Comparison of ENCODE assay signal across 10 cellular contexts in the genomic region with DNA sequence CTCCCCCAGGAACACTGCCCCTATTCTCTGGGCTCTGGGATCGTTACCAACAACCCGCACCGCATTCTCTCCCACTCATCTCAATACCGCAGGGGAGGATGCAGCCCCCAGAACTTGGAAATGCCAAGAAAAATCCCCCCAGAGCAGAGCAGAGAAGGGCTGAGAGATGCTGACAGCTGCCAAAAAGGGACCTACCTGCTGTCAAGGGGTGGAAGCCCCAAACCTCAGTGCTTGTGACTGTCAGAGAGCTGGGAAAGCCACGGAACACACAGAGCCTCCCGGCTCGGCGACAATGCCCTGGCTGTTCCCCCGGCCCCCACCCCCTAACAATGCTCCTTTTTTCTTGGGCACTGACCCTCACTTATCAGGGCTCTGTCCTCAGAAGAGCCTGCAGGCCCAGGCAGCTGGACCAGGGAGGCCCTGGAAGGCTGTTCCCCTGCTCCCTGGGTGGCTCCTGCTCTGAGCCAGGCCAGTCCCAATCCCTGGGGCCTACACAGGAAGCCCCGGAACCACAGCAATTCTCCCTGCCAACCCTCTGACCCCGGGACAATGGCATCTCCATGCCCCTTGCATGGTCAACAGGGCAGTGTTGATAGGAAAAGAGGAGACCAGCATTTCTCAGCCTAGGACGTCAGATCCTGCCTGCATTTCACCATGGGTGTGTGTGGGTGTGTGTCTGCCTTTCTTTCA.
DNase-seq lines count a peak whose midpoint lies in the region; ATAC-seq and TF ChIP-seq lines count a peak whose summit lies in the region.
"Had no signal": no experiment of that assay in that cellular context is flagged by ENCODE, and none has a peak within 500 bp of the region (broad histone marks: within the 10 kb centered on the region; RNA-seq: fewer than 3 reads in every experiment).

No MANE protein-coding gene starts in this region.

- no peak overlapping the region for H3K4me3 Mint-ChIP-seq in activated CD8-positive, alpha-beta memory T cell treated with anti-CD3 and anti-CD28 coated beads, Interleukin-2, amount 10 ng/mL, durations not matched to agents 7 days and 5 days
- no peak overlapping the region for H3K4me3 Mint-ChIP-seq in dendritic cell treated with granulocyte-macrophage colony-stimulating factor and Interleukin-4, amounts not matched to agents 40 ng/mL and 50 ng/mL, for 4 days
- H3K4me3 Mint-ChIP-seq in memory B cell: peak overlapping the region; percentile 12

- H3K27me3 Mint-ChIP-seq in activated CD8-positive, alpha-beta memory T cell treated with anti-CD3 and anti-CD28 coated beads, Interleukin-2, amount 10 ng/mL, durations not matched to agents 7 days and 5 days: no peaks in the 10 kb centered on the region
- no peaks in the 10 kb centered on the region for H3K27me3 Mint-ChIP-seq in dendritic cell treated with granulocyte-macrophage colony-stimulating factor and Interleukin-4, amounts not matched to agents 40 ng/mL and 50 ng/mL, for 4 days
- no peaks in the 10 kb centered on the region for H3K27me3 Mint-ChIP-seq in memory B cell

- no peaks in the 10 kb centered on the region for H3K36me3 ChIP-seq in tibial artery

- H3K27me3 ChIP-seq in tibial artery: no peaks in the 10 kb centered on the region

- H3K27ac Mint-ChIP-seq in activated CD8-positive, alpha-beta memory T cell treated with anti-CD3 and anti-CD28 coated beads, Interleukin-2, amount 10 ng/mL, durations not matched to agents 7 days and 5 days: peak overlapping the region; percentile 53
- H3K27ac Mint-ChIP-seq in dendritic cell treated with granulocyte-macrophage colony-stimulating factor and Interleukin-4, amounts not matched to agents 40 ng/mL and 50 ng/mL, for 4 days: peak overlapping the region; percentile 85
- H3K27ac Mint-ChIP-seq in memory B cell: peak overlapping the region; percentile 85

- ATAC-seq in activated CD8-positive, alpha-beta memory T cell treated with anti-CD3 and anti-CD28 coated beads, Interleukin-2, amount 10 ng/mL, durations not matched to agents 7 days and 5 days: no peak
- ATAC-seq in memory B cell (ENCODE audit: low read depth) (no peak), GM18870 (IDR thresholded peaks at IDR 0.05; ENCODE audit: unreplicated experiment) (no peak)

- H3K27ac ChIP-seq in tibial artery: peak overlapping the region; percentile 51 to 66

- no peaks in the 10 kb centered on the region for H3K9me3 ChIP-seq in tibial artery

- H3K36me3 Mint-ChIP-seq in activated CD8-positive, alpha-beta memory T cell treated with anti-CD3 and anti-CD28 coated beads, Interleukin-2, amount 10 ng/mL, durations not matched to agents 7 days and 5 days: no peaks in the 10 kb centered on the region
- peaks cover 17% of the 10 kb centered on the region for H3K36me3 Mint-ChIP-seq in dendritic cell treated with granulocyte-macrophage colony-stimulating factor and Interleukin-4, amounts not matched to agents 40 ng/mL and 50 ng/mL, for 4 days (ENCODE audit: low read depth)
- no peaks in the 10 kb centered on the region for H3K36me3 Mint-ChIP-seq in memory B cell

- H3K4me3 ChIP-seq in tibial artery: no peak overlapping the region

- peaks cover 4 to 81% (median 62%) of the 10 kb centered on the region in 4 donors for H3K4me1 ChIP-seq in tibial artery

- intact Hi-C loops in dendritic cell treated with granulocyte-macrophage colony-stimulating factor and Interleukin-4, amounts not matched to agents 40 ng/mL and 50 ng/mL, for 4 days (cut with micrococcal nuclease): loop anchor here (10.0 kb wide), 1 partner anchor 62 kb away; no protein-coding TSS in a partner anchor
- intact Hi-C loops in tibial artery (cut with DNase I; ENCODE audit: low total_unique reads): no loop called here

- H3K9me3 Mint-ChIP-seq in activated CD8-positive, alpha-beta memory T cell treated with anti-CD3 and anti-CD28 coated beads, Interleukin-2, amount 10 ng/mL, durations not matched to agents 7 days and 5 days (ENCODE audit: low read depth): no peaks in the 10 kb centered on the region
- H3K9me3 Mint-ChIP-seq in dendritic cell treated with granulocyte-macrophage colony-stimulating factor and Interleukin-4, amounts not matched to agents 40 ng/mL and 50 ng/mL, for 4 days: no peaks in the 10 kb centered on the region
- H3K9me3 Mint-ChIP-seq in memory B cell: no peaks in the 10 kb centered on the region

- TF ChIP-seq CTCF in tibial artery (IDR thresholded peaks at IDR 0.05): no peak

- DNase-seq in activated CD8-positive, alpha-beta memory T cell treated with anti-CD3 and anti-CD28 coated beads, Interleukin-2, amount 10 ng/mL, durations not matched to agents 7 days and 5 days: no peak
- DNase-seq in activated CD8-positive, alpha-beta memory T cell treated with anti-CD3 and anti-CD28 coated beads, Interleukin-2, amount 50 U/mL, for 4 hours: no peak
- DNase-seq in memory B cell (ENCODE audit: low spot score in 2 of 2) (no peak), tibial artery (no peak), AG20443 (ENCODE audit: low spot score) (no peak), OCI-M2 (lab: John Stamatoyannopoulos, UW; ENCODE audit: unreplicated experiment) (no peak)
- DNase-seq: 8988T, NCI-H524 treated with DMSO at 0.1 percent for 48 hours had no signal

- H3K4me1 Mint-ChIP-seq in activated CD8-positive, alpha-beta memory T cell treated with anti-CD3 and anti-CD28 coated beads, Interleukin-2, amount 10 ng/mL, durations not matched to agents 7 days and 5 days: peaks cover 61% of the 10 kb centered on the region
- peaks cover 92% of the 10 kb centered on the region for H3K4me1 Mint-ChIP-seq in dendritic cell treated with granulocyte-macrophage colony-stimulating factor and Interleukin-4, amounts not matched to agents 40 ng/mL and 50 ng/mL, for 4 days (ENCODE audit: low read depth)
- H3K4me1 Mint-ChIP-seq in memory B cell: peaks cover 59% of the 10 kb centered on the region

- CTCF ChIA-PET in activated CD8-positive, alpha-beta memory T cell treated with anti-CD3 and anti-CD28 coated beads, Interleukin-2, amount 10 ng/mL, durations not matched to agents 7 days and 5 days (lab: Charles Lee): interaction anchor here (0.6 to 1.4 kb wide), 4 partner anchors 10 to 304 kb away, joined by 3 to 4 read pairs (median 3); no protein-coding TSS in a partner anchor
